Comparison of ENCODE assay signal across 28 cellular contexts in genomic region chr5:124309241-124309977, GRCh38.
DNase-seq lines count a peak whose midpoint lies in the region; ATAC-seq and TF ChIP-seq lines count a peak whose summit lies in the region.
"Had no signal": no experiment of that assay in that cellular context is flagged by ENCODE, and none has a peak within 500 bp of the region (broad histone marks: within the 10 kb centered on the region; RNA-seq: fewer than 3 reads in every experiment).

No MANE protein-coding gene starts in this region.

- H2AK5ac ChIP-seq in mesenchymal stem cell (ENCODE audit: low read length, severe bottlenecking), result no peak overlapping the region

- ATAC-seq in heart left ventricle (peak in 3 of 4 donors; percentile 33 to 62 (median 46)), GM18511 (IDR thresholded peaks at IDR 0.05; ENCODE audit: unreplicated experiment) (no peak), GM21528 (IDR thresholded peaks at IDR 0.05; ENCODE audit: low FRiP score, unreplicated experiment) (no peak)
- ATAC-seq: activated naive CD8-positive, alpha-beta T cell treated with anti-CD3 and anti-CD28 coated beads, Interleukin-2, amount 50 U/mL, for 24 hours; foreskin keratinocyte; K562 had no signal

- H4K8ac ChIP-seq in mesenchymal stem cell (ENCODE audit: low read length), result peak overlapping the region; percentile 94

- H3K4ac ChIP-seq in mesenchymal stem cell (ENCODE audit: low read depth in 1 of 2, low read length in 2 of 2), result peak overlapping the region in 1 of 2 experiments; percentile 80

- DNase-seq in heart left ventricle (peak in 2 of 5 donors; percentile 8 to 30), left ventricle myocardium inferior (no peak), glutamatergic neuron (peak; percentile 24), mesenchymal stem cell (no peak), COLO668 (lab: John Stamatoyannopoulos, UW; ENCODE audit: unreplicated experiment) (no peak)
- DNase-seq in activated T-cell treated with anti-CD3 and anti-CD28 coated beads, Interleukin-2, amount 50 U/mL, for 24 hours, result no peak
- DNase-seq: activated B cell treated with CpG ODN at 0.5 μM for 24 hours; activated CD4-positive, alpha-beta T cell treated with anti-CD3 and anti-CD28 coated beads, Interleukin-2, amount 50 U/mL, for 48 hours; activated effector memory CD4-positive, alpha-beta T cell treated with anti-CD3 and anti-CD28 coated beads, Interleukin-2, amount 50 U/mL, for 16 hours; activated naive CD8-positive, alpha-beta T cell treated with anti-CD3 and anti-CD28 coated beads, Interleukin-2, amount 50 U/mL, for 24 hours; AML-193; COR-L47; erythroblast; foreskin keratinocyte; left cardiac atrium; mucosa of descending colon; NCI-H1694; NCI-H526; stimulated activated CD4-positive, alpha-beta T cell treated with anti-CD3 and anti-CD28 coated beads, Interleukin-2, amount 100 ng/mL, for 48 hours; stimulated activated naive CD4-positive, alpha-beta T cell treated with Interleukin-2 at 50 U/mL for 16 hours; T-helper 9 cell had no signal

- H3K27ac ChIP-seq in heart left ventricle (no peak overlapping the region), left ventricle myocardium inferior (replicated peaks) (no peak overlapping the region), mesenchymal stem cell (ENCODE audit: low read length, poor library complexity, severe bottlenecking) (no peak overlapping the region)
- H3K27ac ChIP-seq: foreskin keratinocyte, RWPE1, skin epidermis, thyroid gland had no signal

- intact Hi-C loops in heart left ventricle (cut with DNase I), result no loop called here
- intact Hi-C loops in left ventricle myocardium inferior (cut with micrococcal nuclease), result no loop called here

- H3K9me3 Mint-ChIP-seq in glutamatergic neuron (ENCODE audit: unreplicated experiment), result peaks cover 4% of the 10 kb centered on the region
- H3K9me3 Mint-ChIP-seq in activated T-cell treated with anti-CD3 and anti-CD28 coated beads, Interleukin-2, amount 50 U/mL, for 24 hours, result no peaks in the 10 kb centered on the region
- H3K9me3 Mint-ChIP-seq: activated B cell treated with CpG ODN at 0.5 μM for 24 hours; activated naive CD8-positive, alpha-beta T cell treated with anti-CD3 and anti-CD28 coated beads, Interleukin-2, amount 50 U/mL, for 24 hours had no signal

- H3K4me1 ChIP-seq in heart left ventricle (peaks cover 0 to 14% (median 8%) of the 10 kb centered on the region in 12 donors), left ventricle myocardium inferior (peaks cover 16% of the 10 kb centered on the region), mesenchymal stem cell (ENCODE audit: control insufficient read depth, insufficient read depth, low read depth, low read length) (no peaks in the 10 kb centered on the region)
- H3K4me1 ChIP-seq: foreskin keratinocyte had no signal

- H2BK15ac ChIP-seq in mesenchymal stem cell (ENCODE audit: low read depth, poor library complexity, severe bottlenecking), result peak overlapping the region; percentile 67

- H2BK12ac ChIP-seq in mesenchymal stem cell (ENCODE audit: low read length in 2 of 2), result peak overlapping the region; percentile 84 to 89

- no peak overlapping the region for H2BK120ac ChIP-seq in mesenchymal stem cell (ENCODE audit: low read depth, low read length)

- H3K27ac Mint-ChIP-seq in glutamatergic neuron (ENCODE audit: unreplicated experiment), result no peak overlapping the region
- no peak overlapping the region for H3K27ac Mint-ChIP-seq in activated T-cell treated with anti-CD3 and anti-CD28 coated beads, Interleukin-2, amount 50 U/mL, for 24 hours
- H3K27ac Mint-ChIP-seq: activated B cell treated with CpG ODN at 0.5 μM for 24 hours; activated naive CD8-positive, alpha-beta T cell treated with anti-CD3 and anti-CD28 coated beads, Interleukin-2, amount 50 U/mL, for 24 hours had no signal

- no peaks in the 10 kb centered on the region for H3K36me3 Mint-ChIP-seq in glutamatergic neuron (ENCODE audit: unreplicated experiment)
- H3K36me3 Mint-ChIP-seq in activated T-cell treated with anti-CD3 and anti-CD28 coated beads, Interleukin-2, amount 50 U/mL, for 24 hours (ENCODE audit: low read depth), result no peaks in the 10 kb centered on the region

- H3K79me1 ChIP-seq in mesenchymal stem cell (replicated peaks; ENCODE audit: low read length, poor library complexity, severe bottlenecking), result no peaks in the 10 kb centered on the region

- H3K36me3 ChIP-seq in heart left ventricle, result no peaks in the 10 kb centered on the region
- H3K36me3 ChIP-seq in left ventricle myocardium inferior, result no peaks in the 10 kb centered on the region
- H3K36me3 ChIP-seq in mesenchymal stem cell (ENCODE audit: control insufficient read depth in 1 of 2, insufficient read depth in 2 of 2, low read depth in 1 of 2, low read length in 2 of 2), result no peaks in the 10 kb centered on the region
- H3K36me3 ChIP-seq: thyroid gland had no signal

- no peak for TF ChIP-seq POLR2A in heart left ventricle (IDR thresholded peaks at IDR 0.05)

- H3K23ac ChIP-seq in mesenchymal stem cell (ENCODE audit: low read length in 2 of 2), result no peak overlapping the region

- no peak overlapping the region for H3K9ac ChIP-seq in mesenchymal stem cell (ENCODE audit: low read length)

- H3K27me3 Mint-ChIP-seq in glutamatergic neuron (ENCODE audit: unreplicated experiment), result no peaks in the 10 kb centered on the region
- no peaks in the 10 kb centered on the region for H3K27me3 Mint-ChIP-seq in activated T-cell treated with anti-CD3 and anti-CD28 coated beads, Interleukin-2, amount 50 U/mL, for 24 hours
- H3K27me3 Mint-ChIP-seq: activated B cell treated with CpG ODN at 0.5 μM for 24 hours; activated naive CD8-positive, alpha-beta T cell treated with anti-CD3 and anti-CD28 coated beads, Interleukin-2, amount 50 U/mL, for 24 hours had no signal

- no peak overlapping the region for H3K4me2 ChIP-seq in mesenchymal stem cell (ENCODE audit: low read length, poor library complexity, severe bottlenecking)

- peaks cover 6% of the 10 kb centered on the region for H3K4me1 Mint-ChIP-seq in glutamatergic neuron (ENCODE audit: low read depth, unreplicated experiment)
- no peaks in the 10 kb centered on the region for H3K4me1 Mint-ChIP-seq in activated T-cell treated with anti-CD3 and anti-CD28 coated beads, Interleukin-2, amount 50 U/mL, for 24 hours (ENCODE audit: low read depth)
- H3K4me1 Mint-ChIP-seq: activated naive CD8-positive, alpha-beta T cell treated with anti-CD3 and anti-CD28 coated beads, Interleukin-2, amount 50 U/mL, for 24 hours had no signal

- no peak overlapping the region for H2AFZ ChIP-seq in mesenchymal stem cell (ENCODE audit: low read depth, low read length)

- H3K4me3 Mint-ChIP-seq in glutamatergic neuron (ENCODE audit: unreplicated experiment), result peak overlapping the region; percentile 32
- no peak overlapping the region for H3K4me3 Mint-ChIP-seq in activated T-cell treated with anti-CD3 and anti-CD28 coated beads, Interleukin-2, amount 50 U/mL, for 24 hours
- H3K4me3 Mint-ChIP-seq: activated B cell treated with CpG ODN at 0.5 μM for 24 hours; activated naive CD8-positive, alpha-beta T cell treated with anti-CD3 and anti-CD28 coated beads, Interleukin-2, amount 50 U/mL, for 24 hours; neural crest cell had no signal

- H3K27me3 ChIP-seq in heart left ventricle, result no peaks in the 10 kb centered on the region
- no peaks in the 10 kb centered on the region for H3K27me3 ChIP-seq in left ventricle myocardium inferior (ENCODE audit: low read depth)
- no peaks in the 10 kb centered on the region for H3K27me3 ChIP-seq in mesenchymal stem cell (ENCODE audit: control insufficient read depth in 1 of 2, insufficient read depth in 1 of 2, low read length in 2 of 2)
- H3K27me3 ChIP-seq: foreskin keratinocyte, thyroid gland had no signal

- no peak overlapping the region for H3K4me3 ChIP-seq in heart left ventricle
- no peak overlapping the region for H3K4me3 ChIP-seq in left ventricle myocardium inferior
- no peak overlapping the region for H3K4me3 ChIP-seq in mesenchymal stem cell (ENCODE audit: insufficient read depth in 1 of 2, low read depth in 1 of 2, low read length in 2 of 2)
- H3K4me3 ChIP-seq: K562, mucosa of descending colon, skin epidermis, thyroid gland had no signal

- peak overlapping the region; percentile 52 to 79 for H3K18ac ChIP-seq in mesenchymal stem cell (ENCODE audit: low read depth in 1 of 2, low read length in 2 of 2)

- no peak for TF ChIP-seq CTCF in heart left ventricle (IDR thresholded peaks at IDR 0.05)
- TF ChIP-seq CTCF in left ventricle myocardium inferior (IDR thresholded peaks at IDR 0.05; ENCODE audit: borderline replicate concordance), result no peak
- TF ChIP-seq CTCF in glutamatergic neuron (IDR thresholded peaks at IDR 0.05; ENCODE audit: partially characterized antibody, unreplicated experiment), result no peak

- H3K9me3 ChIP-seq in heart left ventricle, result no peaks in the 10 kb centered on the region
- no peaks in the 10 kb centered on the region for H3K9me3 ChIP-seq in left ventricle myocardium inferior (replicated peaks)
- no peaks in the 10 kb centered on the region for H3K9me3 ChIP-seq in mesenchymal stem cell (ENCODE audit: control insufficient read depth, low read length)
- H3K9me3 ChIP-seq: mucosa of descending colon, thyroid gland had no signal

- WGBS in heart left ventricle, 4 donors, result 50 to 54% (median 53%) methylated on average over 11 of the region's 11 CpGs
- WGBS in mesenchymal stem cell, result 21% methylated on average over 11 of the region's 11 CpGs

- peak overlapping the region; percentile 83 for H4K91ac ChIP-seq in mesenchymal stem cell (ENCODE audit: low read length)

- H3K14ac ChIP-seq in mesenchymal stem cell (ENCODE audit: low read length in 2 of 2), result peak overlapping the region in 1 of 2 experiments; percentile 81

- H2BK5ac ChIP-seq in mesenchymal stem cell (ENCODE audit: low read depth, low read length, poor library complexity, severe bottlenecking), result peak overlapping the region; percentile 25

Comparison
In these comparisons a context has a peak if more than half of its experiments do, and no peak if none do; other contexts are left out.
1. ATAC-seq: peak in heart left ventricle (3 of 4); none in GM18511 (single experiment) and GM21528 (single experiment).